In genomic region chr5:143472576-143472975, GRCh38 we compare ENCODE assay signal across 27 cellular contexts.
"Had no signal": no experiment of that assay in that cellular context is flagged by ENCODE, and none has a peak within 500 bp of the region (broad histone marks: within the 10 kb centered on the region; RNA-seq: fewer than 3 reads in every experiment).

No MANE protein-coding gene starts in this region.

- DNase-seq: activated CD4-positive, alpha-beta memory T cell treated with anti-CD3 and anti-CD28 coated beads, Interleukin-2, amount 10 ng/mL, durations not matched to agents 7 days and 5 days; activated CD4-positive, alpha-beta T cell treated with anti-CD3 and anti-CD28 coated beads for 36 hours; activated CD4-positive, alpha-beta T cell treated with anti-CD3 and anti-CD28 coated beads, Interleukin-2, amount 10 ng/mL, durations not matched to agents 24 days and 14 days; activated CD4-positive, CD25-positive, alpha-beta regulatory T cell; activated CD4-positive, CD25-positive, alpha-beta regulatory T cell treated with anti-CD3 and anti-CD28 coated beads, Interleukin-2, amount 50 U/mL, for 72 hours; activated CD8-positive, alpha-beta memory T cell treated with anti-CD3 and anti-CD28 coated beads, Interleukin-2, amount 50 U/mL, for 48 hours; activated gamma-delta T cell; activated naive CD4-positive, alpha-beta T cell; activated naive CD4-positive, alpha-beta T cell treated with anti-CD3 and anti-CD28 coated beads, Interleukin-2, amount 10 ng/mL, durations not matched to agents 7 days and 5 days; activated naive CD8-positive, alpha-beta T cell treated with anti-CD3 and anti-CD28 coated beads, Interleukin-2, amount 10 ng/mL, durations not matched to agents 7 days and 5 days; activated T-cell treated with anti-CD3 and anti-CD28 coated beads for 4 hours; activated T-cell treated with anti-CD3 and anti-CD28 coated beads, Interleukin-2, amount 50 U/mL, for 24 hours; activated T-cell treated with anti-CD3 and anti-CD28 coated beads, Interleukin-2, amount 50 U/mL, for 72 hours; central memory CD4-positive, alpha-beta T cell; cerebellar nuclear complex; dorsolateral prefrontal cortex; effector memory CD8-positive, alpha-beta T cell; erythroblast; head of caudate nucleus; T-helper 2 cell had no signal

- H3K4me2 ChIP-seq: hepatocyte had no signal

- H3K9me3 ChIP-seq: ascending aorta, breast epithelium, esophagus muscularis mucosa had no signal

- H2AFZ ChIP-seq: hepatocyte had no signal

- H3K27ac ChIP-seq: ascending aorta, breast epithelium, cardiac muscle cell, coronary artery, dorsolateral prefrontal cortex, esophagus muscularis mucosa, hepatocyte had no signal

- H3K36me3 ChIP-seq: ascending aorta, breast epithelium, cardiac muscle cell, esophagus muscularis mucosa had no signal

- ATAC-seq: activated CD4-positive, alpha-beta T cell treated with anti-CD3 and anti-CD28 coated beads for 36 hours; activated naive CD4-positive, alpha-beta T cell treated with anti-CD3 and anti-CD28 coated beads, Interleukin-2, amount 50 U/mL, for 72 hours; activated T-cell treated with anti-CD3 and anti-CD28 coated beads, Interleukin-2, amount 50 U/mL, for 72 hours; effector memory CD8-positive, alpha-beta T cell had no signal

- H3K4me3 ChIP-seq: ascending aorta, breast epithelium, cardiac muscle cell, coronary artery, dorsolateral prefrontal cortex, esophagus muscularis mucosa, hepatocyte had no signal

- H3K27me3 ChIP-seq: ascending aorta, breast epithelium, cardiac muscle cell, dorsolateral prefrontal cortex, esophagus muscularis mucosa, hepatocyte had no signal

- H3K4me1 ChIP-seq: ascending aorta, breast epithelium had no signal
